ENCODE assay signal across 30 cellular contexts in the genomic region with DNA sequence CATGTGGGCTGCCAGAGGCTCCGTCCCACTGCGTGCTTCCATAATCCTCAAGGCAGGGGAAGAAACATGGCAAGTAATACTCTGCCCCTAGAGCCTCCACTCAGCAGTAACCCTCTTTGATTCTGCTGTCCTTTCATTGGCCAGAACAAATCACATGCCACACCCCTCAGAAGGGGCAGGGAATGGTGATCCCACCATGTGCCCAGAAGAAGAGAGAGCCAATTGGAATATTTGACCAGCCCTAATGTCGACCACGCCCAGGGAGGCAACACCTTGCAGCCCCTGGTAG.
"Had no signal": no experiment of that assay in that cellular context is flagged by ENCODE, and none has a peak within 500 bp of the region (broad histone marks: within the 10 kb centered on the region; RNA-seq: fewer than 3 reads in every experiment).

No MANE protein-coding gene starts in this region.

- H3K9me3 Mint-ChIP-seq: activated CD4-positive, alpha-beta memory T cell treated with anti-CD3 and anti-CD28 coated beads for 36 hours; activated CD4-positive, alpha-beta T cell treated with anti-CD3 and anti-CD28 coated beads, Interleukin-2, amount 10 ng/mL, durations not matched to agents 24 days and 14 days; activated naive CD4-positive, alpha-beta T cell treated with anti-CD3 and anti-CD28 coated beads for 36 hours; activated naive CD4-positive, alpha-beta T cell treated with anti-CD3 and anti-CD28 coated beads, Interleukin-2, amount 50 U/mL, for 24 hours; activated T-helper 1 cell treated with anti-CD3 and anti-CD28 coated beads, Interleukin-12 subunit alpha, Interleukin-12 subunit beta, Interleukin-2, Interleukin-4 antibody, amounts not matched to agents 30 ng/mL and 10 ng/mL and 1 ng/mL, durations not matched to agents 14 hours and 24 hours and 36 hours; activated T-helper 2 cell treated with anti-CD3 and anti-CD28 coated beads, Interferon-gamma antibody, Interleukin-2, Interleukin-4, amounts not matched to agents 10 μg/mL and 5 μg/mL and 100 μg/mL, durations not matched to agents 14 hours and 24 hours and 36 hours; central memory CD8-positive, alpha-beta T cell; dendritic cell treated with granulocyte-macrophage colony-stimulating factor and Interleukin-4, amounts not matched to agents 40 ng/mL and 50 ng/mL, for 4 days; endodermal cell had no signal

- H3K27me3 Mint-ChIP-seq: activated CD4-positive, alpha-beta memory T cell treated with anti-CD3 and anti-CD28 coated beads for 36 hours; activated CD4-positive, alpha-beta T cell treated with anti-CD3 and anti-CD28 coated beads for 36 hours; activated CD4-positive, alpha-beta T cell treated with anti-CD3 and anti-CD28 coated beads, Interleukin-2, amount 10 ng/mL, durations not matched to agents 24 days and 14 days; activated CD8-positive, alpha-beta memory T cell treated with anti-CD3 and anti-CD28 coated beads, Interleukin-2, amount 10 ng/mL, durations not matched to agents 7 days and 5 days; activated naive CD4-positive, alpha-beta T cell treated with anti-CD3 and anti-CD28 coated beads, Interleukin-2, amount 50 U/mL, for 24 hours; central memory CD8-positive, alpha-beta T cell had no signal

- H3K27me3 ChIP-seq: dorsolateral prefrontal cortex had no signal

- ATAC-seq: activated CD8-positive, alpha-beta T cell treated with anti-CD3 and anti-CD28 coated beads, Interleukin-2, amount 10 ng/mL, durations not matched to agents 7 days and 5 days; esophagus mucosa had no signal

- H3K4me1 Mint-ChIP-seq: activated CD4-positive, alpha-beta T cell treated with anti-CD3 and anti-CD28 coated beads for 36 hours; activated CD4-positive, alpha-beta T cell treated with anti-CD3 and anti-CD28 coated beads, Interleukin-2, amount 10 ng/mL, durations not matched to agents 24 days and 14 days; activated CD8-positive, alpha-beta memory T cell treated with anti-CD3 and anti-CD28 coated beads, Interleukin-2, amount 10 ng/mL, durations not matched to agents 7 days and 5 days; activated naive CD4-positive, alpha-beta T cell treated with anti-CD3 and anti-CD28 coated beads, Interleukin-2, amount 50 U/mL, for 24 hours; central memory CD8-positive, alpha-beta T cell had no signal

- H3K36me3 Mint-ChIP-seq: activated CD4-positive, alpha-beta memory T cell treated with anti-CD3 and anti-CD28 coated beads for 36 hours; activated CD8-positive, alpha-beta memory T cell treated with anti-CD3 and anti-CD28 coated beads, Interleukin-2, amount 10 ng/mL, durations not matched to agents 7 days and 5 days; activated naive CD4-positive, alpha-beta T cell treated with anti-CD3 and anti-CD28 coated beads, Interleukin-2, amount 50 U/mL, for 24 hours had no signal

- H3K36me3 ChIP-seq: brain microvascular endothelial cell had no signal

- H3K4me3 ChIP-seq: coronary artery, dorsolateral prefrontal cortex had no signal

- H3K4me3 Mint-ChIP-seq: activated CD4-positive, alpha-beta memory T cell treated with anti-CD3 and anti-CD28 coated beads for 36 hours; activated CD4-positive, alpha-beta T cell treated with anti-CD3 and anti-CD28 coated beads for 36 hours; activated CD4-positive, alpha-beta T cell treated with anti-CD3 and anti-CD28 coated beads, Interleukin-2, amount 10 ng/mL, durations not matched to agents 24 days and 14 days; activated CD8-positive, alpha-beta memory T cell treated with anti-CD3 and anti-CD28 coated beads, Interleukin-2, amount 10 ng/mL, durations not matched to agents 7 days and 5 days; activated CD8-positive, alpha-beta T cell treated with anti-CD3 and anti-CD28 coated beads, Interleukin-2, amount 10 ng/mL, durations not matched to agents 7 days and 5 days; activated naive CD4-positive, alpha-beta T cell treated with anti-CD3 and anti-CD28 coated beads for 36 hours; activated naive CD4-positive, alpha-beta T cell treated with anti-CD3 and anti-CD28 coated beads, Interleukin-2, amount 50 U/mL, for 24 hours; activated T-helper 1 cell treated with anti-CD3 and anti-CD28 coated beads, Interleukin-12 subunit alpha, Interleukin-12 subunit beta, Interleukin-2, Interleukin-4 antibody, amounts not matched to agents 30 ng/mL and 10 ng/mL and 1 ng/mL, durations not matched to agents 14 hours and 24 hours and 36 hours; central memory CD8-positive, alpha-beta T cell; dendritic cell treated with granulocyte-macrophage colony-stimulating factor and Interleukin-4, amounts not matched to agents 40 ng/mL and 50 ng/mL, for 4 days; endodermal cell had no signal

- H3K27ac Mint-ChIP-seq: activated CD4-positive, alpha-beta memory T cell treated with anti-CD3 and anti-CD28 coated beads for 36 hours; activated CD4-positive, alpha-beta T cell treated with anti-CD3 and anti-CD28 coated beads for 36 hours; activated CD4-positive, alpha-beta T cell treated with anti-CD3 and anti-CD28 coated beads, Interleukin-2, amount 10 ng/mL, durations not matched to agents 24 days and 14 days; activated CD8-positive, alpha-beta memory T cell treated with anti-CD3 and anti-CD28 coated beads, Interleukin-2, amount 10 ng/mL, durations not matched to agents 7 days and 5 days; activated CD8-positive, alpha-beta T cell treated with anti-CD3 and anti-CD28 coated beads, Interleukin-2, amount 10 ng/mL, durations not matched to agents 7 days and 5 days; activated naive CD4-positive, alpha-beta T cell treated with anti-CD3 and anti-CD28 coated beads for 36 hours; activated naive CD4-positive, alpha-beta T cell treated with anti-CD3 and anti-CD28 coated beads, Interleukin-2, amount 50 U/mL, for 24 hours; activated T-helper 1 cell treated with anti-CD3 and anti-CD28 coated beads, Interleukin-12 subunit alpha, Interleukin-12 subunit beta, Interleukin-2, Interleukin-4 antibody, amounts not matched to agents 30 ng/mL and 10 ng/mL and 1 ng/mL, durations not matched to agents 14 hours and 24 hours and 36 hours; activated T-helper 2 cell treated with anti-CD3 and anti-CD28 coated beads, Interferon-gamma antibody, Interleukin-2, Interleukin-4, amounts not matched to agents 10 μg/mL and 5 μg/mL and 100 μg/mL, durations not matched to agents 14 hours and 24 hours and 36 hours; dendritic cell treated with granulocyte-macrophage colony-stimulating factor and Interleukin-4, amounts not matched to agents 40 ng/mL and 50 ng/mL, for 4 days; endodermal cell had no signal

- DNase-seq: activated CD4-positive, alpha-beta memory T cell treated with anti-CD3 and anti-CD28 coated beads for 36 hours; activated CD4-positive, alpha-beta T cell treated with anti-CD3 and anti-CD28 coated beads for 36 hours; activated CD4-positive, alpha-beta T cell treated with anti-CD3 and anti-CD28 coated beads, Interleukin-2, amount 10 ng/mL, durations not matched to agents 24 days and 14 days; activated CD4-positive, CD25-positive, alpha-beta regulatory T cell; activated CD4-positive, CD25-positive, alpha-beta regulatory T cell treated with anti-CD3 and anti-CD28 coated beads, Interleukin-2, amount 50 U/mL, for 72 hours; activated CD8-positive, alpha-beta memory T cell treated with anti-CD3 and anti-CD28 coated beads, Interleukin-2, amount 10 ng/mL, durations not matched to agents 7 days and 5 days; activated CD8-positive, alpha-beta memory T cell treated with anti-CD3 and anti-CD28 coated beads, Interleukin-2, amount 50 U/mL, for 4 hours; activated CD8-positive, alpha-beta T cell treated with anti-CD3 and anti-CD28 coated beads, Interleukin-2, amount 10 ng/mL, durations not matched to agents 7 days and 5 days; activated effector memory CD4-positive, alpha-beta T cell treated with anti-CD3 and anti-CD28 coated beads, Interleukin-2, amount 50 U/mL, for 16 hours; activated naive CD4-positive, alpha-beta T cell treated with anti-CD3 and anti-CD28 coated beads for 36 hours; activated T-cell treated with anti-CD3 and anti-CD28 coated beads, Interleukin-2, amount 50 U/mL, for 1 hour; activated T-cell treated with anti-CD3 and anti-CD28 coated beads, Interleukin-2, amount 50 U/mL, for 48 hours; amniotic stem cell; anterior cingulate cortex; brain microvascular endothelial cell; dorsolateral prefrontal cortex; effector memory CD4-positive, alpha-beta T cell; endodermal cell; head of caudate nucleus; T-helper 2 cell had no signal

- H3K27ac ChIP-seq: brain microvascular endothelial cell, dorsolateral prefrontal cortex had no signal

- FAIRE-seq: astrocyte, bronchial epithelial cell, frontal cortex had no signal
